Comparison of ENCODE assay signal across 3 cellular contexts in the genomic region with DNA sequence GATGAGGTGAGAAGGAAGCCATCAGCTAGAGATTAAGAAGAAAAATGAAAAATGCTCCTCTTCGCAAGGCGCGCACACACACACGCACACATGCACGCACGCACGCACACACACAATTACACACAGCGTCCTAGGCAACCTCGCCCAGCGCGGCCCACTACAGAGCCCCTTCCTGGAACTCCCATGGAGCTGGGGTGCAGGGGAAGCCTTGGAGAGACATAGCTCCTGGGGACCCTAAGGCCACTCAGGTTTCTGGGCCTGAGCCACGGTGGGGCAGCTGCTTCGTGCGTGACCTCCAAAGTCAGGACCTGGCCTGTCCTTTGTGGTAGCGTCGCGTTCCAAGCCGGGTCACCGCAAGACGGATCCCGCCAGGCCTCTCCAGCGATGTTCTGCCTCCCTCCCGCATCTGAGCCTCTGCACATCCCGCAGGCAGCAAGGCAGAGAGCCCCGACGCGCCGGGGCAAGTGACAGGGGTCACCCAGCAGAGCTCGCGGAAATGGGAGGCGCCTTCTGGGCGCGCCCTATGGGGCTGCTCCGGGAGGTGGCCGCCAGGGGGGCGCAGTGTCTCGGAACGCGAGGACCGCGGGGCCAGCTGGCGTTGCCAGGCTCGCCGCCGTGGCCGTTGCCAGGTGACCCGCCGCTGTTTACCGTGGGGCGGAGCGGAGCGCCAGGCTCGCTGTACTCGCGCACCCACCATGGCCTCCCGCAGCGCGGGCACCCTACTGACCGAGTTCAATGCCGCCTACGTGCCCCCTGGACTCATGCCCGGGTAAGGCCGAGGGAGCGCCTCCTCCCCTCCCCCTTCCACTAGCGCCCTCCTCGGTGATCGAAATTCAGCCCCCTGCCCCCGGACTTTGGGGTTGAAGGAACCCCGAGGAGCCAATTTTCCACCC.
A peak's percentile ranks its signal among the peaks of the same experiment; 100 is the strongest.
TF ChIP-seq lines count a peak whose summit lies in the region.

No MANE protein-coding gene starts in this region.

TF ChIP-seq in A549, 52 proteins besides CTCF, POLR2A, EP300 and RAD21:
- no peak for TF ChIP-seq CHD2 (IDR thresholded peaks at IDR 0.05; ENCODE audit: low read length, partially characterized antibody)
- TF ChIP-seq, protein P1, sequence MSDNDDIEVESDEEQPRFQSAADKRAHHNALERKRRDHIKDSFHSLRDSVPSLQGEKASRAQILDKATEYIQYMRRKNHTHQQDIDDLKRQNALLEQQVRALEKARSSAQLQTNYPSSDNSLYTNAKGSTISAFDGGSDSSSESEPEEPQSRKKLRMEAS (IDR thresholded peaks at IDR 0.05) = 0 out of 2 replicates have a peak, but pooled peaks have one; percentile 30
- TF ChIP-seq SMC3 (IDR thresholded peaks at IDR 0.05) = peak; percentile 47

TF ChIP-seq in HCT116, 20 proteins besides CTCF, POLR2A, EP300 and RAD21:
- TF ChIP-seq SRF (IDR thresholded peaks at IDR 0.05; ENCODE audit: low read depth) (no peak), TCF7L2 (IDR thresholded peaks at IDR 0.05; ENCODE audit: borderline replicate concordance, extremely low read depth, insufficient read depth, insufficient read length) (peak; percentile 30), ZFX (IDR thresholded peaks at IDR 0.05) (no peak; the same call in 1 of the 2 replicates), POLR2AphosphoS5 (IDR thresholded peaks at IDR 0.05; ENCODE audit: low read depth, low read length) (peak; percentile 47), JUND (IDR thresholded peaks at IDR 0.05) (no peak), ZNF274 (IDR thresholded peaks at IDR 0.05; ENCODE audit: low read depth, low read length) (no peak), YY1 (IDR thresholded peaks at IDR 0.05; ENCODE audit: extremely low read depth, insufficient replicate concordance, low read depth, low read length) (peak; percentile 55), EZH2 (IDR thresholded peaks at IDR 0.05) (no peak)
- TF ChIP-seq, protein P2, sequence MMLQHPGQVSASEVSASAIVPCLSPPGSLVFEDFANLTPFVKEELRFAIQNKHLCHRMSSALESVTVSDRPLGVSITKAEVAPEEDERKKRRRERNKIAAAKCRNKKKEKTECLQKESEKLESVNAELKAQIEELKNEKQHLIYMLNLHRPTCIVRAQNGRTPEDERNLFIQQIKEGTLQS (IDR thresholded peaks at IDR 0.05) = no peak

TF ChIP-seq in HepG2, 621 proteins besides CTCF, POLR2A, EP300 and RAD21 (continues in another document):
- TF ChIP-seq ZBTB38 (CRISPR knock-in tag; IDR thresholded peaks at IDR 0.05) (0 out of 2 replicates have a peak, but pooled peaks have one; percentile 30), THAP11 (CRISPR knock-in tag; IDR thresholded peaks at IDR 0.05) (0 out of 2 replicates have a peak, but pooled peaks have one; percentile 23), NR2F6 (IDR thresholded peaks at IDR 0.05) (no peak), NR2F6 (CRISPR knock-in tag; IDR thresholded peaks at IDR 0.05) (peak; percentile 29; the same call in 1 of the 2 replicates), ZNF777 (CRISPR knock-in tag; IDR thresholded peaks at IDR 0.05) (0 out of 2 replicates have a peak, but pooled peaks have one; percentile 33), CBX5 (CRISPR knock-in tag; IDR thresholded peaks at IDR 0.05; ENCODE audit: borderline replicate concordance) (no peak), ZNF10 (CRISPR knock-in tag; IDR thresholded peaks at IDR 0.05; ENCODE audit: borderline replicate concordance, low read depth) (no peak), ZNF496 (CRISPR knock-in tag; IDR thresholded peaks at IDR 0.05; ENCODE audit: insufficient replicate concordance) (no peak), MAF1 (CRISPR knock-in tag; IDR thresholded peaks at IDR 0.05; ENCODE audit: borderline replicate concordance) (0 out of 2 replicates have a peak, but pooled peaks have one; percentile 48), HNRNPL (IDR thresholded peaks at IDR 0.05; ENCODE audit: low read depth, low read length) (peak; percentile 88), NFKB2 (CRISPR knock-in tag; IDR thresholded peaks at IDR 0.05; ENCODE audit: borderline replicate concordance) (no peak; the same call in 1 of the 2 replicates), GABPB1 (CRISPR knock-in tag; IDR thresholded peaks at IDR 0.05) (peak; percentile 59; the same call in 1 of the 2 replicates), MTF2 (CRISPR knock-in tag; IDR thresholded peaks at IDR 0.05; ENCODE audit: borderline replicate concordance) (peak; percentile 94), SKI (IDR thresholded peaks at IDR 0.05; ENCODE audit: partially characterized antibody) (peak; percentile 33), WIZ (CRISPR knock-in tag; IDR thresholded peaks at IDR 0.05) (0 out of 2 replicates have a peak, but pooled peaks have one; percentile 36), SRF (IDR thresholded peaks at IDR 0.05; ENCODE audit: low read depth, low read length) (no peak), FIP1L1 (IDR thresholded peaks at IDR 0.05; ENCODE audit: borderline replicate concordance, insufficient read depth, low read depth, low read length) (0 out of 2 replicates have a peak, but pooled peaks have one; percentile 25), HOXA3 (CRISPR knock-in tag; IDR thresholded peaks at IDR 0.05) (0 out of 2 replicates have a peak, but pooled peaks have one; percentile 27), ZZZ3 (CRISPR knock-in tag; IDR thresholded peaks at IDR 0.05; ENCODE audit: borderline replicate concordance) (no peak), ZNF367 (CRISPR knock-in tag; IDR thresholded peaks at IDR 0.05; ENCODE audit: borderline replicate concordance) (no peak), RXRB (CRISPR knock-in tag; IDR thresholded peaks at IDR 0.05; ENCODE audit: borderline replicate concordance) (peak; percentile 46; the same call in 1 of the 2 replicates), ZNF674 (CRISPR knock-in tag; IDR thresholded peaks at IDR 0.05; ENCODE audit: low read depth) (no peak), MXI1 (IDR thresholded peaks at IDR 0.05; ENCODE audit: borderline replicate concordance, low read depth, low read length) (peak; percentile 37; the same call in 1 of the 3 replicates), CBX1 (IDR thresholded peaks at IDR 0.05; ENCODE audit: low read depth) (no peak), KDM3A (CRISPR knock-in tag; IDR thresholded peaks at IDR 0.05; ENCODE audit: low read depth) (peak; percentile 28; the same call in 1 of the 2 replicates), SAP130 (CRISPR knock-in tag; IDR thresholded peaks at IDR 0.05; ENCODE audit: low read depth) (peak; percentile 71), ZNF614 (CRISPR knock-in tag; IDR thresholded peaks at IDR 0.05; ENCODE audit: borderline replicate concordance) (no peak), ZNF556 (CRISPR knock-in tag; IDR thresholded peaks at IDR 0.05; ENCODE audit: borderline replicate concordance) (peak; percentile 23; the same call in 1 of the 2 replicates), CAMTA2 (CRISPR knock-in tag; IDR thresholded peaks at IDR 0.05; ENCODE audit: borderline replicate concordance) (no peak), LCORL (IDR thresholded peaks at IDR 0.05) (no peak), LCORL (CRISPR knock-in tag; IDR thresholded peaks at IDR 0.05) (no peak), ATRX (CRISPR knock-in tag; IDR thresholded peaks at IDR 0.05; ENCODE audit: borderline replicate concordance) (no peak), ETV6 (CRISPR knock-in tag; conservative IDR thresholded peaks at IDR 0.05) (peak; percentile 25; the same call in 1 of the 2 replicates), FOXM1 (CRISPR knock-in tag; IDR thresholded peaks at IDR 0.05) (0 out of 2 replicates have a peak, but pooled peaks have one; percentile 17), SP5 (CRISPR knock-in tag; IDR thresholded peaks at IDR 0.05; ENCODE audit: borderline replicate concordance, low read depth) (peak; percentile 91), HNRNPLL (IDR thresholded peaks at IDR 0.05; ENCODE audit: low read depth, low read length, poor library complexity, severe bottlenecking) (peak; percentile 40)
- TF ChIP-seq, protein P3, sequence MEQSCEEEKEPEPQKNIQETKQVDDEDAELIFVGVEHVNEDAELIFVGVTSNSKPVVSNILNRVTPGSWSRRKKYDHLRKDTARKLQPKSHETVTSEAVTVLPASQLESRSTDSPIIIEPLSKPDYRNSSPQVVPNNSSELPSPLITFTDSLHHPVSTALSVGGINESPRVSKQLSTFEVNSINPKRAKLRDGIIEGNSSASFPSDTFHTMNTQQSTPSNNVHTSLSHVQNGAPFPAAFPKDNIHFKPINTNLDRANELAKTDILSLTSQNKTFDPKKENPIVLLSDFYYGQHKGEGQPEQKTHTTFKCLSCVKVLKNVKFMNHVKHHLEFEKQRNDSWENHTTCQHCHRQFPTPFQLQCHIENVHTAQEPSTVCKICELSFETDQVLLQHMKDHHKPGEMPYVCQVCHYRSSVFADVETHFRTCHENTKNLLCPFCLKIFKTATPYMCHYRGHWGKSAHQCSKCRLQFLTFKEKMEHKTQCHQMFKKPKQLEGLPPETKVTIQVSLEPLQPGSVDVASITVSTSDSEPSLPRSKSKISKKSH (CRISPR knock-in tag; IDR thresholded peaks at IDR 0.05; ENCODE audit: borderline replicate concordance) = no peak
- TF ChIP-seq, protein P4, sequence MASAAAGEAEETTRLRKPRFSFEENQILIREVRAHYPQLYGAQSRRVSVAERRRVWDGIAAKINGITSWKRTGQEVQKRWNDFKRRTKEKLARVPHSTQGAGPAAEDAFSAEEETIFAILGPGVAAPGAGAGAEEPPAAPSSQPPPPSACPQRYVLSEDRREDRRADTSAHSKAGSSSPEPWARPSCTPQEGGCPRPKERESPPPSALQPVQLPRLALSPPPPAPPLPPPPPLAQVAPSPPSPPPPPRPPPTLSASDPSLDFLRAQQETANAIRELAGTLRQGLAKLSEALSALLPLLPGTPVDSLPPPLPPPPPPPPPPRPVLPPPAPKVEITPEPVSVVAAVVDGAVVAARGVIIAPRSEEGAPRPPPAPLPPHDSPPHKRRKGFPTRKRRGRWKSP (CRISPR knock-in tag; IDR thresholded peaks at IDR 0.05) = peak; percentile 53; the same call in 1 of the 2 replicates
- TF ChIP-seq, protein P5, sequence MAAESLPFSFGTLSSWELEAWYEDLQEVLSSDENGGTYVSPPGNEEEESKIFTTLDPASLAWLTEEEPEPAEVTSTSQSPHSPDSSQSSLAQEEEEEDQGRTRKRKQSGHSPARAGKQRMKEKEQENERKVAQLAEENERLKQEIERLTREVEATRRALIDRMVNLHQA (CRISPR knock-in tag; IDR thresholded peaks at IDR 0.05) = no peak
- TF ChIP-seq, protein P6, sequence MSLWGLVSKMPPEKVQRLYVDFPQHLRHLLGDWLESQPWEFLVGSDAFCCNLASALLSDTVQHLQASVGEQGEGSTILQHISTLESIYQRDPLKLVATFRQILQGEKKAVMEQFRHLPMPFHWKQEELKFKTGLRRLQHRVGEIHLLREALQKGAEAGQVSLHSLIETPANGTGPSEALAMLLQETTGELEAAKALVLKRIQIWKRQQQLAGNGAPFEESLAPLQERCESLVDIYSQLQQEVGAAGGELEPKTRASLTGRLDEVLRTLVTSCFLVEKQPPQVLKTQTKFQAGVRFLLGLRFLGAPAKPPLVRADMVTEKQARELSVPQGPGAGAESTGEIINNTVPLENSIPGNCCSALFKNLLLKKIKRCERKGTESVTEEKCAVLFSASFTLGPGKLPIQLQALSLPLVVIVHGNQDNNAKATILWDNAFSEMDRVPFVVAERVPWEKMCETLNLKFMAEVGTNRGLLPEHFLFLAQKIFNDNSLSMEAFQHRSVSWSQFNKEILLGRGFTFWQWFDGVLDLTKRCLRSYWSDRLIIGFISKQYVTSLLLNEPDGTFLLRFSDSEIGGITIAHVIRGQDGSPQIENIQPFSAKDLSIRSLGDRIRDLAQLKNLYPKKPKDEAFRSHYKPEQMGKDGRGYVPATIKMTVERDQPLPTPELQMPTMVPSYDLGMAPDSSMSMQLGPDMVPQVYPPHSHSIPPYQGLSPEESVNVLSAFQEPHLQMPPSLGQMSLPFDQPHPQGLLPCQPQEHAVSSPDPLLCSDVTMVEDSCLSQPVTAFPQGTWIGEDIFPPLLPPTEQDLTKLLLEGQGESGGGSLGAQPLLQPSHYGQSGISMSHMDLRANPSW (CRISPR knock-in tag; IDR thresholded peaks at IDR 0.05; ENCODE audit: borderline replicate concordance) = no peak
- TF ChIP-seq, protein P7, sequence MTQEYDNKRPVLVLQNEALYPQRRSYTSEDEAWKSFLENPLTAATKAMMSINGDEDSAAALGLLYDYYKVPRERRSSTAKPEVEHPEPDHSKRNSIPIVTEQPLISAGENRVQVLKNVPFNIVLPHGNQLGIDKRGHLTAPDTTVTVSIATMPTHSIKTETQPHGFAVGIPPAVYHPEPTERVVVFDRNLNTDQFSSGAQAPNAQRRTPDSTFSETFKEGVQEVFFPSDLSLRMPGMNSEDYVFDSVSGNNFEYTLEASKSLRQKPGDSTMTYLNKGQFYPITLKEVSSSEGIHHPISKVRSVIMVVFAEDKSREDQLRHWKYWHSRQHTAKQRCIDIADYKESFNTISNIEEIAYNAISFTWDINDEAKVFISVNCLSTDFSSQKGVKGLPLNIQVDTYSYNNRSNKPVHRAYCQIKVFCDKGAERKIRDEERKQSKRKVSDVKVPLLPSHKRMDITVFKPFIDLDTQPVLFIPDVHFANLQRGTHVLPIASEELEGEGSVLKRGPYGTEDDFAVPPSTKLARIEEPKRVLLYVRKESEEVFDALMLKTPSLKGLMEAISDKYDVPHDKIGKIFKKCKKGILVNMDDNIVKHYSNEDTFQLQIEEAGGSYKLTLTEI (CRISPR knock-in tag; conservative IDR thresholded peaks at IDR 0.05) = no peak
- TF ChIP-seq, protein P8, sequence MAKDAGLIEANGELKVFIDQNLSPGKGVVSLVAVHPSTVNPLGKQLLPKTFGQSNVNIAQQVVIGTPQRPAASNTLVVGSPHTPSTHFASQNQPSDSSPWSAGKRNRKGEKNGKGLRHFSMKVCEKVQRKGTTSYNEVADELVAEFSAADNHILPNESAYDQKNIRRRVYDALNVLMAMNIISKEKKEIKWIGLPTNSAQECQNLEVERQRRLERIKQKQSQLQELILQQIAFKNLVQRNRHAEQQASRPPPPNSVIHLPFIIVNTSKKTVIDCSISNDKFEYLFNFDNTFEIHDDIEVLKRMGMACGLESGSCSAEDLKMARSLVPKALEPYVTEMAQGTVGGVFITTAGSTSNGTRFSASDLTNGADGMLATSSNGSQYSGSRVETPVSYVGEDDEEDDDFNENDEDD (CRISPR knock-in tag; IDR thresholded peaks at IDR 0.05; ENCODE audit: borderline replicate concordance) = no peak
- TF ChIP-seq, protein P9, sequence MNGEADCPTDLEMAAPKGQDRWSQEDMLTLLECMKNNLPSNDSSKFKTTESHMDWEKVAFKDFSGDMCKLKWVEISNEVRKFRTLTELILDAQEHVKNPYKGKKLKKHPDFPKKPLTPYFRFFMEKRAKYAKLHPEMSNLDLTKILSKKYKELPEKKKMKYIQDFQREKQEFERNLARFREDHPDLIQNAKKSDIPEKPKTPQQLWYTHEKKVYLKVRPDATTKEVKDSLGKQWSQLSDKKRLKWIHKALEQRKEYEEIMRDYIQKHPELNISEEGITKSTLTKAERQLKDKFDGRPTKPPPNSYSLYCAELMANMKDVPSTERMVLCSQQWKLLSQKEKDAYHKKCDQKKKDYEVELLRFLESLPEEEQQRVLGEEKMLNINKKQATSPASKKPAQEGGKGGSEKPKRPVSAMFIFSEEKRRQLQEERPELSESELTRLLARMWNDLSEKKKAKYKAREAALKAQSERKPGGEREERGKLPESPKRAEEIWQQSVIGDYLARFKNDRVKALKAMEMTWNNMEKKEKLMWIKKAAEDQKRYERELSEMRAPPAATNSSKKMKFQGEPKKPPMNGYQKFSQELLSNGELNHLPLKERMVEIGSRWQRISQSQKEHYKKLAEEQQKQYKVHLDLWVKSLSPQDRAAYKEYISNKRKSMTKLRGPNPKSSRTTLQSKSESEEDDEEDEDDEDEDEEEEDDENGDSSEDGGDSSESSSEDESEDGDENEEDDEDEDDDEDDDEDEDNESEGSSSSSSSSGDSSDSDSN (CRISPR knock-in tag; IDR thresholded peaks at IDR 0.05) = peak; percentile 62
